ENCODE assay signal across 8 cellular contexts in the genomic region with DNA sequence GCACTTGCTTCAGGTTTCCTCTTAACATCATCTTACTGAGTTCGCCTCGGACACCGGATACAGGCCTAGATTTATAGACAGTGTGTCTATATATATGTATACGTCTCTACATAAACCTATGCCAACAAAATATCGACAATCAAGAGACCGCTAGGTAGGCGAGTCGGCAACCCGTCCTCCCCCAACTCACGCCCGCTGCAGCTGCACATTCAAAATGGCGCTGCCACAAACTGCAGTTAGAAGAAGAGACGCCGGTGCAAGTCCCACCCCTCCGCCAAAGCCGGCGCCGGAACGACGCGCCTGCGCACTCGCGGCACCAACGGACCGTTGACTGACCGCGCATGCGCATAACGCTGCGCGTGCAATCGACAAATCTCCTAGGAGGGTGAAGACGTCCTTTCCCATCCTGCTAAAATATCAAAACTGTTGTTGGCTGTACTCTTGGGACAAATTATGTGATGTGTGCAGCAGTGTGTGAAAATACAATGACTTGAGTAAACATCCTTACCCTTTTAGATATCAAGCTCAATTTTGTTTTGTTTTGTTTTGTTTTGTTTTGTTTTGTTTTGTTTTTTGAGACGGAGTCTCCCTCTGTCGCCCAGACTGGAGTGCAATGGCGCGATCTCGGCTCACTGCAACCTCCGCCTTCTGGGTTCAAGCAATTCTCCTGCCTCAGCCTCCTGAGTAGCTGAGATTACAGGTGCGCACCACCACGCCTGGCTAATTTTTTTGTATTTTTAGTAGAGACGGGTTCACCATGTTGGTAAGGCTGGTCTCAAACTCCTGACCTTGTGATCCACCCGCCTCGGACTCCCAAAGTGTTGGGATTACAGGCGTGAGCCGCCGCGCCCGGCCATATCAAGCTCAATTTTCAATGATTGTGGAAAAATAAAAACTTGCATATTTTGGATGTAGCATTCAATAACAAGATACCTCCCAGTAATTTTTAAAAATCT. TPM values are rescaled to one million over a fixed set of nuclear protein-coding genes. Genes with fewer than 3 reads are reported as not detected.
DNase-seq lines count a peak whose midpoint lies in the region; ATAC-seq, FAIRE-seq and TF ChIP-seq lines count a peak whose summit lies in the region.
"Not testable (repeated sequence)": the region's sequence is repeated elsewhere in the genome, so short reads cannot be mapped to it uniquely, and the experiment has no call there.

A gene with protein sequence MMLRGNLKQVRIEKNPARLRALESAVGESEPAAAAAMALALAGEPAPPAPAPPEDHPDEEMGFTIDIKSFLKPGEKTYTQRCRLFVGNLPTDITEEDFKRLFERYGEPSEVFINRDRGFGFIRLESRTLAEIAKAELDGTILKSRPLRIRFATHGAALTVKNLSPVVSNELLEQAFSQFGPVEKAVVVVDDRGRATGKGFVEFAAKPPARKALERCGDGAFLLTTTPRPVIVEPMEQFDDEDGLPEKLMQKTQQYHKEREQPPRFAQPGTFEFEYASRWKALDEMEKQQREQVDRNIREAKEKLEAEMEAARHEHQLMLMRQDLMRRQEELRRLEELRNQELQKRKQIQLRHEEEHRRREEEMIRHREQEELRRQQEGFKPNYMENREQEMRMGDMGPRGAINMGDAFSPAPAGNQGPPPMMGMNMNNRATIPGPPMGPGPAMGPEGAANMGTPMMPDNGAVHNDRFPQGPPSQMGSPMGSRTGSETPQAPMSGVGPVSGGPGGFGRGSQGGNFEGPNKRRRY (minus strand): TSS at position 219 of the 956 bp plus-strand sequence. CDS start 188 bp downstream, at position 31.

- intact Hi-C loops in breast epithelium (cut with DNase I; ENCODE audit: low total_unique reads), result loop anchor here (10.0 kb wide), 1 partner anchor 268 kb away; no protein-coding TSS in a partner anchor

- peak within 1 kb of the TSS; percentile 93 for H3K4me3 ChIP-seq in A549
- peak within 1 kb of the TSS; percentile 93 to 98 (median 95) for H3K4me3 ChIP-seq in breast epithelium
- peak within 1 kb of the TSS; percentile 99 for H3K4me3 ChIP-seq in iPS-18a (ENCODE audit: low read length)
- peak within 1 kb of the TSS; percentile 99 for H3K4me3 ChIP-seq in skeletal muscle satellite cell (ENCODE audit: low read length)

- TF ChIP-seq POLR2A in A549 (IDR thresholded peaks at IDR 0.05; ENCODE audit: low read length) (peak; percentile 89), breast epithelium (IDR thresholded peaks at IDR 0.05) (peak; percentile 84)

- H3K36me3 ChIP-seq in breast epithelium; iPS-18a (ENCODE audit: control insufficient read depth, low read depth, low read length); skeletal muscle satellite cell (ENCODE audit: insufficient read depth, low read length): not testable (repeated sequence)

- not testable (repeated sequence) for TF ChIP-seq EP300 in A549 (IDR thresholded peaks at IDR 0.05)

- H3K4me2 ChIP-seq in A549 (peak within 1 kb of the TSS; percentile 84), skeletal muscle satellite cell (ENCODE audit: low read length) (peak within 1 kb of the TSS; percentile 72)

- 23% methylated on average over 46 of the region's 50 CpGs for WGBS in A549 (ENCODE audit: missing lambda C conversion rate)

- H3K9me3 ChIP-seq in A549; breast epithelium; iPS-18a (ENCODE audit: control insufficient read depth, low read depth, low read length); skeletal muscle satellite cell (replicated peaks; ENCODE audit: low read length): not testable (repeated sequence)

- ATAC-seq in A549 (peak; percentile 93 to 96), GM18868 (IDR thresholded peaks at IDR 0.05; ENCODE audit: unreplicated experiment) (peak; percentile 89), HG03108 (IDR thresholded peaks at IDR 0.05; ENCODE audit: unreplicated experiment) (peak; percentile 79)

- not testable (repeated sequence) for FAIRE-seq in A549 (lab: Jason Lieb, UNC)

- CTCF ChIA-PET in A549 (lab: Yijun Ruan, JAX), result interaction anchor here (1.0 to 1.1 kb wide), 2 partner anchors 13 to 81 kb away, joined by 3 read pairs; no protein-coding TSS in a partner anchor

- not testable (repeated sequence) for TF ChIP-seq CTCF in A549 (IDR thresholded peaks at IDR 0.05); breast epithelium (IDR thresholded peaks at IDR 0.05)
- 0 out of 2 replicates have a peak, but pooled peaks have one; percentile 4 for TF ChIP-seq CTCF in VCaP (conservative IDR thresholded peaks at IDR 0.05)

- not testable (repeated sequence) for TF ChIP-seq RAD21 in A549 (conservative IDR thresholded peaks at IDR 0.05 in 1 of 2, IDR thresholded peaks at IDR 0.05 in 1 of 2)

- H3K9ac ChIP-seq in iPS-18a (ENCODE audit: low read length), result peak within 1 kb of the TSS; percentile 99
- H3K9ac ChIP-seq in skeletal muscle satellite cell (ENCODE audit: low read depth, low read length), result peak within 1 kb of the TSS; percentile 97

- not testable (repeated sequence) for H3K4me1 ChIP-seq in A549; breast epithelium; iPS-18a (ENCODE audit: control insufficient read depth, low read depth, low read length); skeletal muscle satellite cell (ENCODE audit: control insufficient read depth, insufficient read depth, low read length)

- DNase-seq in A549 (ENCODE audit: low read depth in 1 of 2, low spot score in 1 of 2) (peak; percentile 75 to 94), NCI-H2196 treated with DMSO at 0.1 percent for 48 hours (lab: John Stamatoyannopoulos, UW; ENCODE audit: unreplicated experiment) (peak; percentile 72), breast epithelium (ENCODE audit: low spot score in 2 of 2) (peak; percentile 91 to 95)

- H3K27ac ChIP-seq in A549, result peak within 1 kb of the TSS; percentile 96
- peak within 1 kb of the TSS; percentile 97 for H3K27ac ChIP-seq in VCaP
- peak within 1 kb of the TSS; percentile 96 to 98 for H3K27ac ChIP-seq in breast epithelium
- peak within 1 kb of the TSS; percentile 83 for H3K27ac ChIP-seq in iPS-18a (ENCODE audit: low read length)

- POLR2A ChIA-PET in A549 (lab: Yijun Ruan, JAX), result interaction anchor here (0.7 to 2.3 kb wide), 6 partner anchors 12 to 183 kb away, joined by 3 to 9 read pairs (median 4); a partner anchor contains a TSS

- H3K27me3 ChIP-seq in breast epithelium; iPS-18a (ENCODE audit: control insufficient read depth, insufficient read depth, low read length); skeletal muscle satellite cell (ENCODE audit: control insufficient read depth, insufficient read depth, low read length): not testable (repeated sequence)

TF ChIP-seq in A549, 52 proteins besides CTCF, POLR2A, EP300 and RAD21:
- TF ChIP-seq JUN (IDR thresholded peaks at IDR 0.05) (peak; percentile 68 to 79; a peak in 3 of 5 replicates), PHF8 (IDR thresholded peaks at IDR 0.05; ENCODE audit: borderline replicate concordance, low read depth) (peak; percentile 46)
- TF ChIP-seq, protein P1, sequence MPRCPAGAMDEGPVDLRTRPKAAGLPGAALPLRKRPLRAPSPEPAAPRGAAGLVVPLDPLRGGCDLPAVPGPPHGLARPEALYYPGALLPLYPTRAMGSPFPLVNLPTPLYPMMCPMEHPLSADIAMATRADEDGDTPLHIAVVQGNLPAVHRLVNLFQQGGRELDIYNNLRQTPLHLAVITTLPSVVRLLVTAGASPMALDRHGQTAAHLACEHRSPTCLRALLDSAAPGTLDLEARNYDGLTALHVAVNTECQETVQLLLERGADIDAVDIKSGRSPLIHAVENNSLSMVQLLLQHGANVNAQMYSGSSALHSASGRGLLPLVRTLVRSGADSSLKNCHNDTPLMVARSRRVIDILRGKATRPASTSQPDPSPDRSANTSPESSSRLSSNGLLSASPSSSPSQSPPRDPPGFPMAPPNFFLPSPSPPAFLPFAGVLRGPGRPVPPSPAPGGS (IDR thresholded peaks at IDR 0.05), result peak; percentile 17; the same call in 1 of the 3 replicates
- TF ChIP-seq, protein P2, sequence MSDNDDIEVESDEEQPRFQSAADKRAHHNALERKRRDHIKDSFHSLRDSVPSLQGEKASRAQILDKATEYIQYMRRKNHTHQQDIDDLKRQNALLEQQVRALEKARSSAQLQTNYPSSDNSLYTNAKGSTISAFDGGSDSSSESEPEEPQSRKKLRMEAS (IDR thresholded peaks at IDR 0.05), result 0 out of 2 replicates have a peak, but pooled peaks have one; percentile 36
- TF ChIP-seq, protein P3, sequence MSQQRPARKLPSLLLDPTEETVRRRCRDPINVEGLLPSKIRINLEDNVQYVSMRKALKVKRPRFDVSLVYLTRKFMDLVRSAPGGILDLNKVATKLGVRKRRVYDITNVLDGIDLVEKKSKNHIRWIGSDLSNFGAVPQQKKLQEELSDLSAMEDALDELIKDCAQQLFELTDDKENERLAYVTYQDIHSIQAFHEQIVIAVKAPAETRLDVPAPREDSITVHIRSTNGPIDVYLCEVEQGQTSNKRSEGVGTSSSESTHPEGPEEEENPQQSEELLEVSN (IDR thresholded peaks at IDR 0.05; ENCODE audit: borderline replicate concordance, low read depth), result 0 out of 2 replicates have a peak, but pooled peaks have one; percentile 17

RNA-seq across cellular contexts. Expression of the gene that starts here (rescaled TPM):
- polyA plus RNA-seq in A549 (2011; rRNA removed), result 33.3 and 47.5 TPM in 2 replicates
- polyA plus RNA-seq in A549 (2012; cell fraction: cytosol; rRNA removed), result 32.2 and 38.2 TPM in 2 replicates
- polyA plus RNA-seq in A549 (2012; cell fraction: nucleus; rRNA removed), result 39.5 and 49.6 TPM in 2 replicates
- polyA plus RNA-seq in A549 (2017; fragmentation: RNase III; extraction: RNeasy Plus Mini Kit Qiagen cat#74134 plus additional on column Dnase treatment), result 43.1 to 49.0 TPM (median 46.1 TPM) in 3 replicates
- 36.0 and 36.8 TPM in 2 replicates for polyA minus RNA-seq in A549 (2011; rRNA and poly(A)+ RNA removed)
- total RNA-seq in breast epithelium, result 100 to 1,000 TPM in 2 of 3 donors, 10 to 100 TPM in 1; 66.7 to 143 (median 118) TPM
- total RNA-seq in skeletal muscle satellite cell (2012; rRNA removed), result 41.1 and 48.4 TPM in 2 replicates

Comparison
In these comparisons a context has a peak if more than half of its experiments do, and no peak if none do; other contexts are left out.
1. Peak in every context shown above with its lines: DNase-seq, ATAC-seq, H3K4me3 ChIP-seq and H3K27ac ChIP-seq.